Comparison of ENCODE assay signal across 17 cellular contexts in genomic region chr6:47700596-47700995, GRCh38. TPM values are rescaled to one million over a fixed set of nuclear protein-coding genes. Genes with fewer than 3 reads are reported as not detected.
"Had no signal": no experiment of that assay in that cellular context is flagged by ENCODE, and none has a peak within 500 bp of the region (broad histone marks: within the 10 kb centered on the region; RNA-seq: fewer than 3 reads in every experiment).

No MANE protein-coding gene starts in this region.

- DNase-seq: activated CD4-positive, alpha-beta T cell treated with anti-CD3 and anti-CD28 coated beads, Interleukin-2, amount 10 ng/mL, durations not matched to agents 24 days and 14 days; activated CD4-positive, CD25-positive, alpha-beta regulatory T cell; activated CD8-positive, alpha-beta memory T cell treated with anti-CD3 and anti-CD28 coated beads, Interleukin-2, amount 50 U/mL, for 4 hours; activated CD8-positive, alpha-beta T cell treated with anti-CD3 and anti-CD28 coated beads, Interleukin-2, amount 10 ng/mL, durations not matched to agents 7 days and 5 days; activated effector memory CD4-positive, alpha-beta T cell treated with anti-CD3 and anti-CD28 coated beads, Interleukin-2, amount 50 U/mL, for 16 hours; activated T-cell treated with anti-CD3 and anti-CD28 coated beads, Interleukin-2, amount 50 U/mL, for 48 hours; body of pancreas; effector CD4-positive, alpha-beta T cell; naive B cell; ovary; sigmoid colon; stimulated activated CD4-positive, alpha-beta T cell treated with anti-CD3 and anti-CD28 coated beads, Interleukin-2, amount 100 ng/mL, for 24 hours; tibial artery had no signal

- H3K4me3 ChIP-seq: adrenal gland, body of pancreas, coronary artery, lung, ovary, sigmoid colon, tibial artery had no signal

- H3K27me3 ChIP-seq: adrenal gland, body of pancreas, ovary, sigmoid colon, tibial artery had no signal

- H3K27ac ChIP-seq: body of pancreas, coronary artery, ovary, sigmoid colon, tibial artery had no signal

- H3K4me1 ChIP-seq: body of pancreas, tibial artery had no signal

- H3K36me3 ChIP-seq: adrenal gland, ovary, sigmoid colon, tibial artery had no signal

- H3K9me3 ChIP-seq: adrenal gland, body of pancreas, ovary, sigmoid colon, tibial artery had no signal

- ATAC-seq: activated CD8-positive, alpha-beta T cell treated with anti-CD3 and anti-CD28 coated beads, Interleukin-2, amount 10 ng/mL, durations not matched to agents 7 days and 5 days; body of pancreas had no signal

RNA-seq across cellular contexts. Expression of gene ADGRF4, which starts 2.2 kb away (rescaled TPM):
- total RNA-seq: activated CD4-positive, alpha-beta T cell treated with anti-CD3 and anti-CD28 coated beads, Interleukin-2, amount 10 ng/mL, durations not matched to agents 24 days and 14 days; activated CD8-positive, alpha-beta T cell treated with anti-CD3 and anti-CD28 coated beads, Interleukin-2, amount 10 ng/mL, durations not matched to agents 7 days and 5 days; body of pancreas; endothelial cell of umbilical vein had no signal
- polyA plus RNA-seq: endothelial cell of umbilical vein had no signal
